30 cellular contexts compared by ENCODE assay signal in the genomic region with DNA sequence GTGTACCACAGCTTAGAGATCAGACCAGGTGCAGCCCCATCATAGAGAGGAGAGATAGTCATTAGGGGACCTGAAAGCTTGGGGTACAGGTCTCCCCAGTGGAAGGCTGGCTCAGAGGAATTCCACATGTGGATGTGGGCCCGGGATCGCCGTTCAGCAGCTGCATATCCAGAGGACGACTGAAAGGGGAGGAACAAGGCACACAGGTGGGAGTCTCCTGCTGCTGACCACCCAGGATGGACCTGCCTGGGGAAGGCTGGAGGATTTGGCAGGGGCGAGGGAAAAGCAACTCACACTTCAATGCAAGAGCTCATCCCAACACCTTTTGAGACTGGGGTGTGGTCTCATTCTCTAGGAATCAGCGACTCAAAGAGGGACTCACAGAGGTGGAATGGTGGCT.
"Had no signal": no experiment of that assay in that cellular context is flagged by ENCODE, and none has a peak within 500 bp of the region (broad histone marks: within the 10 kb centered on the region; RNA-seq: fewer than 3 reads in every experiment).

No MANE protein-coding gene starts in this region.

- H3K27me3 ChIP-seq: brain microvascular endothelial cell had no signal

- H3K36me3 ChIP-seq: brain microvascular endothelial cell, WERI-Rb-1 had no signal

- H3K27ac Mint-ChIP-seq: activated B cell treated with CpG ODN at 0.5 μM for 24 hours; activated CD8-positive, alpha-beta T cell treated with anti-CD3 and anti-CD28 coated beads for 36 hours; activated naive CD8-positive, alpha-beta T cell; activated T-helper 17 cell treated with anti-CD3 and anti-CD28 coated beads, Interleukin-2, amount 50 U/mL, for 72 hours; dendritic cell treated with granulocyte-macrophage colony-stimulating factor and Interleukin-4, amounts not matched to agents 40 ng/mL and 50 ng/mL, for 4 days; endodermal cell; T-helper 17 cell; T-helper 2 cell treated with Interferon-gamma antibody and Interleukin-4, amounts not matched to agents 5 μg/mL and 100 μg/mL, for 36 hours had no signal

- H3K9me3 Mint-ChIP-seq: activated B cell treated with CpG ODN at 0.5 μM for 24 hours; activated CD8-positive, alpha-beta T cell treated with anti-CD3 and anti-CD28 coated beads for 36 hours; activated T-cell treated with anti-CD3 and anti-CD28 coated beads, Interleukin-2, amount 50 U/mL, for 4 hours; activated T-helper 17 cell treated with anti-CD3 and anti-CD28 coated beads, Interleukin-2, amount 50 U/mL, for 72 hours; dendritic cell treated with granulocyte-macrophage colony-stimulating factor and Interleukin-4, amounts not matched to agents 40 ng/mL and 50 ng/mL, for 4 days; endodermal cell; T-helper 2 cell treated with Interferon-gamma antibody and Interleukin-4, amounts not matched to agents 5 μg/mL and 100 μg/mL, for 36 hours had no signal

- DNase-seq: activated B cell treated with CpG ODN at 0.5 μM for 24 hours; activated CD4-positive, alpha-beta T cell treated with anti-CD3 and anti-CD28 coated beads for 48 hours; activated CD4-positive, alpha-beta T cell treated with anti-CD3 and anti-CD28 coated beads, Interleukin-2, amount 50 U/mL, for 1 hour; activated CD4-positive, alpha-beta T cell treated with anti-CD3 and anti-CD28 coated beads, Interleukin-2, amount 50 U/mL, for 48 hours; activated CD8-positive, alpha-beta memory T cell treated with anti-CD3 and anti-CD28 coated beads for 24 hours; activated CD8-positive, alpha-beta T cell treated with anti-CD3 and anti-CD28 coated beads for 36 hours; activated effector memory CD4-positive, alpha-beta T cell treated with Interleukin-2 at 50 U/mL for 16 hours; activated gamma-delta T cell treated with Interleukin-2 at 50 U/mL for 16 hours; activated naive CD4-positive, alpha-beta T cell treated with anti-CD3 and anti-CD28 coated beads, Interleukin-2, amount 50 U/mL, for 16 hours; activated naive CD4-positive, alpha-beta T cell treated with Interleukin-2 at 50 U/mL for 16 hours; activated T-cell treated with anti-CD3 and anti-CD28 coated beads, Interleukin-2, amount 50 U/mL, for 4 hours; amniotic stem cell; brain microvascular endothelial cell; central memory CD4-positive, alpha-beta T cell; cerebellar nuclear complex; dorsolateral prefrontal cortex; effector memory CD4-positive, alpha-beta T cell; endodermal cell; foreskin fibroblast; T-helper 1 cell; T-helper 17 cell; T1000; WERI-Rb-1 had no signal

- ATAC-seq: activated CD4-positive, CD25-positive, alpha-beta regulatory T cell treated with anti-CD3 and anti-CD28 coated beads, Interleukin-2, amount 50 U/mL, for 24 hours; activated CD8-positive, alpha-beta T cell treated with anti-CD3 and anti-CD28 coated beads for 36 hours; activated T-cell treated with anti-CD3 and anti-CD28 coated beads, Interleukin-2, amount 50 U/mL, for 4 hours; activated T-helper 17 cell treated with anti-CD3 and anti-CD28 coated beads, Interleukin-2, amount 50 U/mL, for 72 hours; esophagus mucosa; T-helper 17 cell had no signal

- H3K4me3 ChIP-seq: coronary artery, dorsolateral prefrontal cortex had no signal

- H3K36me3 Mint-ChIP-seq: activated naive CD8-positive, alpha-beta T cell had no signal

- H3K4me1 Mint-ChIP-seq: activated B cell treated with CpG ODN at 0.5 μM for 24 hours; activated T-helper 17 cell treated with anti-CD3 and anti-CD28 coated beads, Interleukin-2, amount 50 U/mL, for 72 hours; endodermal cell had no signal

- H3K4me3 Mint-ChIP-seq: activated B cell treated with CpG ODN at 0.5 μM for 24 hours; activated CD8-positive, alpha-beta T cell treated with anti-CD3 and anti-CD28 coated beads for 36 hours; activated naive CD8-positive, alpha-beta T cell; activated T-cell treated with anti-CD3 and anti-CD28 coated beads, Interleukin-2, amount 50 U/mL, for 4 hours; activated T-helper 17 cell treated with anti-CD3 and anti-CD28 coated beads, Interleukin-2, amount 50 U/mL, for 72 hours; dendritic cell treated with granulocyte-macrophage colony-stimulating factor and Interleukin-4, amounts not matched to agents 40 ng/mL and 50 ng/mL, for 4 days; endodermal cell; T-helper 17 cell; T-helper 2 cell treated with Interferon-gamma antibody and Interleukin-4, amounts not matched to agents 5 μg/mL and 100 μg/mL, for 36 hours had no signal

- H3K27ac ChIP-seq: brain microvascular endothelial cell, coronary artery, dorsolateral prefrontal cortex, WERI-Rb-1 had no signal
